In genomic region chr14:58280954-58281787, GRCh38 we compare ENCODE assay signal across 8 cellular contexts. TPM values are rescaled to one million over a fixed set of nuclear protein-coding genes. Genes with fewer than 3 reads are reported as not detected.
DNase-seq lines count a peak whose midpoint lies in the region; ATAC-seq and TF ChIP-seq lines count a peak whose summit lies in the region.

No MANE protein-coding gene starts in this region.

- peak; percentile 96 for DNase-seq in EL
- DNase-seq in HCEC 1CT = peak; percentile 88
- DNase-seq in PC-3 = peak; percentile 49
- DNase-seq in cerebellum (ENCODE audit: low spot score) = peak; percentile 49
- peak; percentile 59 for DNase-seq in left kidney (ENCODE audit: low read depth, low spot score)
- DNase-seq in activated CD8-positive, alpha-beta memory T cell treated with anti-CD3 and anti-CD28 coated beads for 24 hours = no peak
- no peak for DNase-seq in NCI-H146 (lab: John Stamatoyannopoulos, UW)

- H3K79me2 ChIP-seq in PC-3 (ENCODE audit: low read length) = peaks cover 97% of the 10 kb centered on the region

- intact Hi-C loops in PC-3 (cut with micrococcal nuclease) = loop anchor here (2.0 kb wide), 1 partner anchor 16 kb away; no protein-coding TSS in a partner anchor

- H3F3A ChIP-seq in PC-3 (ENCODE audit: low read length, unreplicated experiment) = peaks cover 1% of the 10 kb centered on the region

- H3K27me3 ChIP-seq in PC-3 (ENCODE audit: low read length) (no peaks in the 10 kb centered on the region), subcutaneous abdominal adipose tissue (ENCODE audit: control insufficient read depth in 5 of 5, insufficient read depth in 4 of 5, low read length in 5 of 5) (no peaks in the 10 kb centered on the region)

- H3K9me2 ChIP-seq in PC-3 (replicated peaks; ENCODE audit: low read length) = no peaks in the 10 kb centered on the region

- peaks cover 87% of the 10 kb centered on the region for H3K36me3 ChIP-seq in PC-3 (ENCODE audit: low read depth, low read length)
- peaks cover 15 to 46% (median 30%) of the 10 kb centered on the region in 5 donors for H3K36me3 ChIP-seq in subcutaneous abdominal adipose tissue (ENCODE audit: control insufficient read depth in 5 of 5, insufficient read depth in 5 of 5, low read length in 5 of 5)

- peak; percentile 32 for ATAC-seq in PC-3

- H3K9ac ChIP-seq in PC-3 (ENCODE audit: low read length) (no peak overlapping the region), subcutaneous abdominal adipose tissue (ENCODE audit: low read length in 5 of 5) (peak overlapping the region in 4 of 5 donors; percentile 11 to 58 (median 38))

- H3K27ac ChIP-seq in PC-3 (ENCODE audit: low read length) = no peak overlapping the region
- peak overlapping the region; percentile 84 for H3K27ac ChIP-seq in subcutaneous abdominal adipose tissue (ENCODE audit: low read depth, low read length)

- H3K4me3 ChIP-seq in PC-3 (ENCODE audit: low read length) (no peak overlapping the region), subcutaneous abdominal adipose tissue (ENCODE audit: low read depth in 1 of 5, low read length in 5 of 5) (peak overlapping the region in 1 of 5 donors; percentile 8)

- no peak overlapping the region for H3K4me2 ChIP-seq in PC-3 (ENCODE audit: low read length)

- H3K4me1 ChIP-seq in PC-3 (ENCODE audit: insufficient read depth, low read length) (no peaks in the 10 kb centered on the region), subcutaneous abdominal adipose tissue (ENCODE audit: control insufficient read depth in 5 of 5, insufficient read depth in 5 of 5, low read length in 5 of 5) (peaks cover 0 to 22% (median 15%) of the 10 kb centered on the region in 5 donors)

- peaks cover 48% of the 10 kb centered on the region for H4K20me1 ChIP-seq in PC-3 (ENCODE audit: low read length)

- H3K9me3 ChIP-seq in PC-3 (ENCODE audit: low read length) (no peaks in the 10 kb centered on the region), subcutaneous abdominal adipose tissue (ENCODE audit: control insufficient read depth in 5 of 5, low read length in 5 of 5) (no peaks in the 10 kb centered on the region)

- no peak overlapping the region for H2AFZ ChIP-seq in PC-3 (ENCODE audit: low read length)

- CTCF ChIA-PET in PC-3 (lab: Charles Lee) = no interaction called here

- no peak for TF ChIP-seq CTCF in PC-3 (conservative IDR thresholded peaks at IDR 0.05; ENCODE audit: low read depth, low read length)

- POLR2A ChIA-PET in PC-3 (lab: Charles Lee; ENCODE audit: unreplicated experiment) = no interaction called here

- BruUV-seq in PC-3 (replicated peaks; lab: Mats Ljungman, UMichigan) = no TSS peak

RNA-seq across cellular contexts. Expression of gene ARID4A, which starts 17.2 kb away (rescaled TPM):
- total RNA-seq in PC-3 (2014; rRNA removed) = 7.3 and 11.3 TPM in 2 replicates
- 55.8 TPM for total RNA-seq in cerebellum

RNA-seq across cellular contexts. Expression of gene PSMA3, which starts 36.5 kb away (rescaled TPM):
- total RNA-seq in PC-3 (2014; rRNA removed) = 669 and 700 TPM in 2 replicates
- total RNA-seq in cerebellum = 48.9 TPM

Comparison
In these comparisons a context has a peak if more than half of its experiments do, and no peak if none do; other contexts are left out.
1. DNase-seq: peak in EL (single experiment), HCEC 1CT (single experiment), PC-3 (single experiment), cerebellum (single experiment) and left kidney (single experiment); none in activated CD8-positive, alpha-beta memory T cell treated with anti-CD3 and anti-CD28 coated beads for 24 hours (single experiment) and NCI-H146 (single experiment).
2. RNA of gene PSMA3, which starts 36.5 kb away (total RNA-seq): 669 to 700 TPM in PC-3; 48.9 TPM in cerebellum (single experiment); every median in the first group is over 10 times any median in the second.